In genomic region chr12:4563336-4563735, GRCh38 we compare ENCODE assay signal across 21 cellular contexts. TPM values are rescaled to one million over a fixed set of nuclear protein-coding genes. Genes with fewer than 3 reads are reported as not detected.
DNase-seq lines count a peak whose midpoint lies in the region; ATAC-seq and TF ChIP-seq lines count a peak whose summit lies in the region.
"Had no signal": no experiment of that assay in that cellular context is flagged by ENCODE, and none has a peak within 500 bp of the region (broad histone marks: within the 10 kb centered on the region; RNA-seq: fewer than 3 reads in every experiment).

No MANE protein-coding gene starts in this region.

- H3K9me3 Mint-ChIP-seq in dendritic cell treated with granulocyte-macrophage colony-stimulating factor and Interleukin-4, amounts not matched to agents 40 ng/mL and 50 ng/mL, for 4 days: no peaks in the 10 kb centered on the region
- H3K9me3 Mint-ChIP-seq in nephron (no peaks in the 10 kb centered on the region), CD14-positive monocyte (peaks cover 0 to 2% (median 0%) of the 10 kb centered on the region in 7 donors)
- H3K9me3 Mint-ChIP-seq: GM23338 had no signal

- H3K4me3 ChIP-seq in BLaER1: no peak overlapping the region

- TF ChIP-seq CTCF in nephron (IDR thresholded peaks at IDR 0.05; ENCODE audit: unreplicated experiment in 3 of 3): no peak
- no peak for TF ChIP-seq CTCF in CD14-positive monocyte (IDR thresholded peaks at IDR 0.05)

- no peaks in the 10 kb centered on the region for H3K36me3 Mint-ChIP-seq in dendritic cell treated with granulocyte-macrophage colony-stimulating factor and Interleukin-4, amounts not matched to agents 40 ng/mL and 50 ng/mL, for 4 days (ENCODE audit: low read depth)
- H3K36me3 Mint-ChIP-seq in nephron (ENCODE audit: low read depth) (peaks cover 8% of the 10 kb centered on the region), CD14-positive monocyte (peaks cover 2 to 9% of the 10 kb centered on the region in 2 donors)

- H3K4me1 ChIP-seq in BLaER1: peaks cover 42% of the 10 kb centered on the region

- H3K36me3 ChIP-seq in BLaER1: peaks cover 38% of the 10 kb centered on the region

- H3K9me3 ChIP-seq in BLaER1: no peaks in the 10 kb centered on the region

- H3K4me1 Mint-ChIP-seq in dendritic cell treated with granulocyte-macrophage colony-stimulating factor and Interleukin-4, amounts not matched to agents 40 ng/mL and 50 ng/mL, for 4 days (ENCODE audit: low read depth): peaks cover 58% of the 10 kb centered on the region
- H3K4me1 Mint-ChIP-seq in nephron: peaks cover 11% of the 10 kb centered on the region
- peaks cover 62% of the 10 kb centered on the region for H3K4me1 Mint-ChIP-seq in CD14-positive monocyte

- no peak overlapping the region for H3K4me3 Mint-ChIP-seq in dendritic cell treated with granulocyte-macrophage colony-stimulating factor and Interleukin-4, amounts not matched to agents 40 ng/mL and 50 ng/mL, for 4 days
- H3K4me3 Mint-ChIP-seq in nephron (peak overlapping the region; percentile 10 to 34 (median 22)), CD14-positive monocyte (no peak overlapping the region)

- H3K27ac Mint-ChIP-seq in dendritic cell treated with granulocyte-macrophage colony-stimulating factor and Interleukin-4, amounts not matched to agents 40 ng/mL and 50 ng/mL, for 4 days: peak overlapping the region; percentile 17
- H3K27ac Mint-ChIP-seq in nephron: peak overlapping the region in 1 of 3 experiments; percentile 29
- peak overlapping the region in 1 of 7 donors; percentile 18 for H3K27ac Mint-ChIP-seq in CD14-positive monocyte
- H3K27ac Mint-ChIP-seq: GM23338 had no signal

- ATAC-seq in GM18498 (IDR thresholded peaks at IDR 0.05; ENCODE audit: unreplicated experiment): no peak
- ATAC-seq: HCT116 had no signal

- no peaks in the 10 kb centered on the region for H3K27me3 ChIP-seq in BLaER1

- DNase-seq in M059J (ENCODE audit: low read depth): peak; percentile 2
- DNase-seq in GM19240 (ENCODE audit: insufficient read length, low spot score): no peak
- DNase-seq in cerebellum (ENCODE audit: low spot score): no peak
- no peak for DNase-seq in CD14-positive monocyte (ENCODE audit: low spot score)
- DNase-seq: C1 segment of cervical spinal cord, DMS79 treated with DMSO at 0.1 percent for 48 hours, KBM-7, MV-4-11, NCI-H1417, NCI-H187, NCI-H226, NCI-H524, NCI-H82, SIG-M5 had no signal

- H3K27ac ChIP-seq in BLaER1: no peak overlapping the region
- H3K27ac ChIP-seq: RWPE1 had no signal

- peaks cover 6% of the 10 kb centered on the region for H3K27me3 Mint-ChIP-seq in dendritic cell treated with granulocyte-macrophage colony-stimulating factor and Interleukin-4, amounts not matched to agents 40 ng/mL and 50 ng/mL, for 4 days
- H3K27me3 Mint-ChIP-seq in nephron (ENCODE audit: low read depth) (peaks cover 14% of the 10 kb centered on the region), CD14-positive monocyte (ENCODE audit: low read depth in 3 of 3) (peaks cover 0 to 6% (median 0%) of the 10 kb centered on the region in 3 donors)

- no peaks in the 10 kb centered on the region for H4K20me1 ChIP-seq in BLaER1

- intact Hi-C loops in dendritic cell treated with granulocyte-macrophage colony-stimulating factor and Interleukin-4, amounts not matched to agents 40 ng/mL and 50 ng/mL, for 4 days (cut with micrococcal nuclease): no loop called here
- intact Hi-C loops in CD14-positive monocyte (cut with micrococcal nuclease): loop anchor here in 1 of 2 donors (2.0 kb wide), 1 partner anchor 21 kb away; no protein-coding TSS in a partner anchor

- no peak overlapping the region for H3K9ac ChIP-seq in BLaER1

- peak overlapping the region; percentile 34 for H3K4me2 ChIP-seq in BLaER1

RNA-seq across cellular contexts. Expression of gene DYRK4, which starts 1.3 kb away (rescaled TPM):
- total RNA-seq in M059J (2014; rRNA removed; shearing (Covaris generic)): 52.6 and 54.0 TPM in 2 replicates
- total RNA-seq in cerebellum: 12.2 TPM
- polyA plus RNA-seq in CD14-positive monocyte: 10 to 100 TPM; 22.4 to 26.9 TPM

RNA-seq across cellular contexts. Expression of gene RAD51AP1, which starts 24.6 kb away (rescaled TPM):
- 63.4 and 66.7 TPM in 2 replicates for total RNA-seq in M059J (2014; rRNA removed; shearing (Covaris generic))
- total RNA-seq in cerebellum: 13.4 TPM
- polyA plus RNA-seq in CD14-positive monocyte: 1 to 10 TPM; 1.0 to 1.4 TPM

Comparison
In these comparisons a context has a peak if more than half of its experiments do, and no peak if none do; other contexts are left out.
1. H3K4me3 Mint-ChIP-seq: peak in nephron (3 of 3); none in dendritic cell treated with granulocyte-macrophage colony-stimulating factor and Interleukin-4, amounts not matched to agents 40 ng/mL and 50 ng/mL, for 4 days (single experiment) and CD14-positive monocyte (0 of 2).